Comparison of ENCODE assay signal across 1 cellular context in the genomic region with DNA sequence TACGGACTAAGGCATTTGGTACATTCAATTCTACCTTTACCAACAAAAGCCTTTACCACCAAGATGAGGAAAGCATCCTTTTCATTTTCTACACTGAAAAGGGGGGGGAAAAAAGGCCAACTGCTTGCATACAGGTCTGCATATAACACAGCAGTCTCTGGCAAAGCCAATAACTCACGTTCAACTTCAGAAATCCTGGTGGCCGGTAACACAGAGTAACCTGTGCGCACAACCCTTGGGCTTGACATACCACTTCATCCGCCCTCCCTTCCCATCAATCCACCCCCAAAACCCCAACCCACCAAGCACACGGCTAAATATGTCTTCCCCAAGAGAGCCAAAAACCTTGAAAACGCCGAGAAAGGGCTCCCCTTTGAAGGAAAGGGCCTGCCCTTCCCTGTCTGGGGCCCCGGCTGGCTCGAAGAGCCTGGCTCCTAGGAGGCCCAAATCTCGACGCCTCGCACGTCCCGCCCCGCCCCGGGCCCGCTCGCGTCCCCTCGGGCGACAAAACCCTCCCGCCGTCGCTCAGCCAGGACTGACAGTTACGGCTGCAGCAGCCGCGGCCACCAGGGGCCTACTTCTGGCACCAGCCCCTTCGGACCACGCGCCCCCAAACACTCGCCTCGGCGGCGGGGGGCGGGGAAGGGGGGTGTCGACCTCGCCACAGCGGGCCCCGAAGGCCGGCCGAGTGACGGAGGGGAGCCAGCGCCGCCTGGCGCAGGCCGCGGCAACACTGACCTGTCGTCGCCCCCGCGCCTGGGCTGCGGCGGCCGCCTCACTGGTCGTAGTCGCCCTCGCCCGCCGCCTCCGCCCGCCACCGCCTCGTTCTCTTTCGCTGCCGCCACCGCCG.
TF ChIP-seq lines count a peak whose summit lies in the region.

No MANE protein-coding gene starts in this region.

TF ChIP-seq in K562, 482 proteins besides CTCF, POLR2A, EP300 and RAD21 (continued from another document and continues in another):
- TF ChIP-seq, protein P1, sequence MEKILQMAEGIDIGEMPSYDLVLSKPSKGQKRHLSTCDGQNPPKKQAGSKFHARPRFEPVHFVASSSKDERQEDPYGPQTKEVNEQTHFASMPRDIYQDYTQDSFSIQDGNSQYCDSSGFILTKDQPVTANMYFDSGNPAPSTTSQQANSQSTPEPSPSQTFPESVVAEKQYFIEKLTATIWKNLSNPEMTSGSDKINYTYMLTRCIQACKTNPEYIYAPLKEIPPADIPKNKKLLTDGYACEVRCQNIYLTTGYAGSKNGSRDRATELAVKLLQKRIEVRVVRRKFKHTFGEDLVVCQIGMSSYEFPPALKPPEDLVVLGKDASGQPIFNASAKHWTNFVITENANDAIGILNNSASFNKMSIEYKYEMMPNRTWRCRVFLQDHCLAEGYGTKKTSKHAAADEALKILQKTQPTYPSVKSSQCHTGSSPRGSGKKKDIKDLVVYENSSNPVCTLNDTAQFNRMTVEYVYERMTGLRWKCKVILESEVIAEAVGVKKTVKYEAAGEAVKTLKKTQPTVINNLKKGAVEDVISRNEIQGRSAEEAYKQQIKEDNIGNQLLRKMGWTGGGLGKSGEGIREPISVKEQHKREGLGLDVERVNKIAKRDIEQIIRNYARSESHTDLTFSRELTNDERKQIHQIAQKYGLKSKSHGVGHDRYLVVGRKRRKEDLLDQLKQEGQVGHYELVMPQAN (IDR thresholded peaks at IDR 0.05; ENCODE audit: borderline replicate concordance), result no peak
- TF ChIP-seq, protein P2, sequence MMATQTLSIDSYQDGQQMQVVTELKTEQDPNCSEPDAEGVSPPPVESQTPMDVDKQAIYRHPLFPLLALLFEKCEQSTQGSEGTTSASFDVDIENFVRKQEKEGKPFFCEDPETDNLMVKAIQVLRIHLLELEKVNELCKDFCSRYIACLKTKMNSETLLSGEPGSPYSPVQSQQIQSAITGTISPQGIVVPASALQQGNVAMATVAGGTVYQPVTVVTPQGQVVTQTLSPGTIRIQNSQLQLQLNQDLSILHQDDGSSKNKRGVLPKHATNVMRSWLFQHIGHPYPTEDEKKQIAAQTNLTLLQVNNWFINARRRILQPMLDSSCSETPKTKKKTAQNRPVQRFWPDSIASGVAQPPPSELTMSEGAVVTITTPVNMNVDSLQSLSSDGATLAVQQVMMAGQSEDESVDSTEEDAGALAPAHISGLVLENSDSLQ (IDR thresholded peaks at IDR 0.05), result peak; percentile 71; the same call in 1 of the 2 replicates
- TF ChIP-seq EGR1 (conservative IDR thresholded peaks at IDR 0.05) (peak; percentile 83), ZNF121 (CRISPR knock-in tag; conservative IDR thresholded peaks at IDR 0.05) (no peak), ILF3 (IDR thresholded peaks at IDR 0.05; ENCODE audit: borderline replicate concordance) (no peak), KLF13 (tag; IDR thresholded peaks at IDR 0.05; ENCODE audit: borderline replicate concordance, low read depth) (0 out of 2 replicates have a peak, but pooled peaks have one; percentile 58), CREB1 (IDR thresholded peaks at IDR 0.05) (peak; percentile 44), CREB1 (CRISPR knock-in tag; IDR thresholded peaks at IDR 0.05) (peak; percentile 48; the same call in 1 of the 2 replicates), ZNF24 (IDR thresholded peaks at IDR 0.05) (0 out of 2 replicates have a peak, but pooled peaks have one; percentile 10), MNT (conservative IDR thresholded peaks at IDR 0.05) (peak in 1 of 2 experiments; percentile 60; a peak in 2 of 4 replicates), XRCC5 (IDR thresholded peaks at IDR 0.05; ENCODE audit: low read depth, low read length) (peak; percentile 32; the same call in 1 of the 2 replicates), GMEB1 (CRISPR knock-in tag; IDR thresholded peaks at IDR 0.05) (no peak)
- TF ChIP-seq, protein P3, sequence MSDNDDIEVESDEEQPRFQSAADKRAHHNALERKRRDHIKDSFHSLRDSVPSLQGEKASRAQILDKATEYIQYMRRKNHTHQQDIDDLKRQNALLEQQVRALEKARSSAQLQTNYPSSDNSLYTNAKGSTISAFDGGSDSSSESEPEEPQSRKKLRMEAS (CRISPR knock-in tag; IDR thresholded peaks at IDR 0.05), result peak; percentile 61
- TF ChIP-seq, protein P4, sequence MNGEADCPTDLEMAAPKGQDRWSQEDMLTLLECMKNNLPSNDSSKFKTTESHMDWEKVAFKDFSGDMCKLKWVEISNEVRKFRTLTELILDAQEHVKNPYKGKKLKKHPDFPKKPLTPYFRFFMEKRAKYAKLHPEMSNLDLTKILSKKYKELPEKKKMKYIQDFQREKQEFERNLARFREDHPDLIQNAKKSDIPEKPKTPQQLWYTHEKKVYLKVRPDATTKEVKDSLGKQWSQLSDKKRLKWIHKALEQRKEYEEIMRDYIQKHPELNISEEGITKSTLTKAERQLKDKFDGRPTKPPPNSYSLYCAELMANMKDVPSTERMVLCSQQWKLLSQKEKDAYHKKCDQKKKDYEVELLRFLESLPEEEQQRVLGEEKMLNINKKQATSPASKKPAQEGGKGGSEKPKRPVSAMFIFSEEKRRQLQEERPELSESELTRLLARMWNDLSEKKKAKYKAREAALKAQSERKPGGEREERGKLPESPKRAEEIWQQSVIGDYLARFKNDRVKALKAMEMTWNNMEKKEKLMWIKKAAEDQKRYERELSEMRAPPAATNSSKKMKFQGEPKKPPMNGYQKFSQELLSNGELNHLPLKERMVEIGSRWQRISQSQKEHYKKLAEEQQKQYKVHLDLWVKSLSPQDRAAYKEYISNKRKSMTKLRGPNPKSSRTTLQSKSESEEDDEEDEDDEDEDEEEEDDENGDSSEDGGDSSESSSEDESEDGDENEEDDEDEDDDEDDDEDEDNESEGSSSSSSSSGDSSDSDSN (IDR thresholded peaks at IDR 0.05; ENCODE audit: borderline replicate concordance in 1 of 2, low read depth in 2 of 2, low read length in 2 of 2), result 0 out of 4 replicates have a peak, but pooled peaks of 1 of the 2 experiments have one; percentile 49
- TF ChIP-seq, protein P5, sequence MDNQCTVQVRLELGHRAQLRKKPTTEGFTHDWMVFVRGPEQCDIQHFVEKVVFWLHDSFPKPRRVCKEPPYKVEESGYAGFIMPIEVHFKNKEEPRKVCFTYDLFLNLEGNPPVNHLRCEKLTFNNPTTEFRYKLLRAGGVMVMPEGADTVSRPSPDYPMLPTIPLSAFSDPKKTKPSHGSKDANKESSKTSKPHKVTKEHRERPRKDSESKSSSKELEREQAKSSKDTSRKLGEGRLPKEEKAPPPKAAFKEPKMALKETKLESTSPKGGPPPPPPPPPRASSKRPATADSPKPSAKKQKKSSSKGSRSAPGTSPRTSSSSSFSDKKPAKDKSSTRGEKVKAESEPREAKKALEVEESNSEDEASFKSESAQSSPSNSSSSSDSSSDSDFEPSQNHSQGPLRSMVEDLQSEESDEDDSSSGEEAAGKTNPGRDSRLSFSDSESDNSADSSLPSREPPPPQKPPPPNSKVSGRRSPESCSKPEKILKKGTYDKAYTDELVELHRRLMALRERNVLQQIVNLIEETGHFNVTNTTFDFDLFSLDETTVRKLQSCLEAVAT (IDR thresholded peaks at IDR 0.05), result 0 out of 4 replicates have a peak, but pooled peaks of 1 of the 2 experiments have one; percentile 32
- TF ChIP-seq, protein P6, sequence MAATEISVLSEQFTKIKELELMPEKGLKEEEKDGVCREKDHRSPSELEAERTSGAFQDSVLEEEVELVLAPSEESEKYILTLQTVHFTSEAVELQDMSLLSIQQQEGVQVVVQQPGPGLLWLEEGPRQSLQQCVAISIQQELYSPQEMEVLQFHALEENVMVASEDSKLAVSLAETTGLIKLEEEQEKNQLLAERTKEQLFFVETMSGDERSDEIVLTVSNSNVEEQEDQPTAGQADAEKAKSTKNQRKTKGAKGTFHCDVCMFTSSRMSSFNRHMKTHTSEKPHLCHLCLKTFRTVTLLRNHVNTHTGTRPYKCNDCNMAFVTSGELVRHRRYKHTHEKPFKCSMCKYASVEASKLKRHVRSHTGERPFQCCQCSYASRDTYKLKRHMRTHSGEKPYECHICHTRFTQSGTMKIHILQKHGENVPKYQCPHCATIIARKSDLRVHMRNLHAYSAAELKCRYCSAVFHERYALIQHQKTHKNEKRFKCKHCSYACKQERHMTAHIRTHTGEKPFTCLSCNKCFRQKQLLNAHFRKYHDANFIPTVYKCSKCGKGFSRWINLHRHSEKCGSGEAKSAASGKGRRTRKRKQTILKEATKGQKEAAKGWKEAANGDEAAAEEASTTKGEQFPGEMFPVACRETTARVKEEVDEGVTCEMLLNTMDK (IDR thresholded peaks at IDR 0.05; ENCODE audit: borderline replicate concordance, insufficient read depth, low read depth, low read length, poor library complexity, severe bottlenecking), result peak; percentile 55
- TF ChIP-seq, protein P7, sequence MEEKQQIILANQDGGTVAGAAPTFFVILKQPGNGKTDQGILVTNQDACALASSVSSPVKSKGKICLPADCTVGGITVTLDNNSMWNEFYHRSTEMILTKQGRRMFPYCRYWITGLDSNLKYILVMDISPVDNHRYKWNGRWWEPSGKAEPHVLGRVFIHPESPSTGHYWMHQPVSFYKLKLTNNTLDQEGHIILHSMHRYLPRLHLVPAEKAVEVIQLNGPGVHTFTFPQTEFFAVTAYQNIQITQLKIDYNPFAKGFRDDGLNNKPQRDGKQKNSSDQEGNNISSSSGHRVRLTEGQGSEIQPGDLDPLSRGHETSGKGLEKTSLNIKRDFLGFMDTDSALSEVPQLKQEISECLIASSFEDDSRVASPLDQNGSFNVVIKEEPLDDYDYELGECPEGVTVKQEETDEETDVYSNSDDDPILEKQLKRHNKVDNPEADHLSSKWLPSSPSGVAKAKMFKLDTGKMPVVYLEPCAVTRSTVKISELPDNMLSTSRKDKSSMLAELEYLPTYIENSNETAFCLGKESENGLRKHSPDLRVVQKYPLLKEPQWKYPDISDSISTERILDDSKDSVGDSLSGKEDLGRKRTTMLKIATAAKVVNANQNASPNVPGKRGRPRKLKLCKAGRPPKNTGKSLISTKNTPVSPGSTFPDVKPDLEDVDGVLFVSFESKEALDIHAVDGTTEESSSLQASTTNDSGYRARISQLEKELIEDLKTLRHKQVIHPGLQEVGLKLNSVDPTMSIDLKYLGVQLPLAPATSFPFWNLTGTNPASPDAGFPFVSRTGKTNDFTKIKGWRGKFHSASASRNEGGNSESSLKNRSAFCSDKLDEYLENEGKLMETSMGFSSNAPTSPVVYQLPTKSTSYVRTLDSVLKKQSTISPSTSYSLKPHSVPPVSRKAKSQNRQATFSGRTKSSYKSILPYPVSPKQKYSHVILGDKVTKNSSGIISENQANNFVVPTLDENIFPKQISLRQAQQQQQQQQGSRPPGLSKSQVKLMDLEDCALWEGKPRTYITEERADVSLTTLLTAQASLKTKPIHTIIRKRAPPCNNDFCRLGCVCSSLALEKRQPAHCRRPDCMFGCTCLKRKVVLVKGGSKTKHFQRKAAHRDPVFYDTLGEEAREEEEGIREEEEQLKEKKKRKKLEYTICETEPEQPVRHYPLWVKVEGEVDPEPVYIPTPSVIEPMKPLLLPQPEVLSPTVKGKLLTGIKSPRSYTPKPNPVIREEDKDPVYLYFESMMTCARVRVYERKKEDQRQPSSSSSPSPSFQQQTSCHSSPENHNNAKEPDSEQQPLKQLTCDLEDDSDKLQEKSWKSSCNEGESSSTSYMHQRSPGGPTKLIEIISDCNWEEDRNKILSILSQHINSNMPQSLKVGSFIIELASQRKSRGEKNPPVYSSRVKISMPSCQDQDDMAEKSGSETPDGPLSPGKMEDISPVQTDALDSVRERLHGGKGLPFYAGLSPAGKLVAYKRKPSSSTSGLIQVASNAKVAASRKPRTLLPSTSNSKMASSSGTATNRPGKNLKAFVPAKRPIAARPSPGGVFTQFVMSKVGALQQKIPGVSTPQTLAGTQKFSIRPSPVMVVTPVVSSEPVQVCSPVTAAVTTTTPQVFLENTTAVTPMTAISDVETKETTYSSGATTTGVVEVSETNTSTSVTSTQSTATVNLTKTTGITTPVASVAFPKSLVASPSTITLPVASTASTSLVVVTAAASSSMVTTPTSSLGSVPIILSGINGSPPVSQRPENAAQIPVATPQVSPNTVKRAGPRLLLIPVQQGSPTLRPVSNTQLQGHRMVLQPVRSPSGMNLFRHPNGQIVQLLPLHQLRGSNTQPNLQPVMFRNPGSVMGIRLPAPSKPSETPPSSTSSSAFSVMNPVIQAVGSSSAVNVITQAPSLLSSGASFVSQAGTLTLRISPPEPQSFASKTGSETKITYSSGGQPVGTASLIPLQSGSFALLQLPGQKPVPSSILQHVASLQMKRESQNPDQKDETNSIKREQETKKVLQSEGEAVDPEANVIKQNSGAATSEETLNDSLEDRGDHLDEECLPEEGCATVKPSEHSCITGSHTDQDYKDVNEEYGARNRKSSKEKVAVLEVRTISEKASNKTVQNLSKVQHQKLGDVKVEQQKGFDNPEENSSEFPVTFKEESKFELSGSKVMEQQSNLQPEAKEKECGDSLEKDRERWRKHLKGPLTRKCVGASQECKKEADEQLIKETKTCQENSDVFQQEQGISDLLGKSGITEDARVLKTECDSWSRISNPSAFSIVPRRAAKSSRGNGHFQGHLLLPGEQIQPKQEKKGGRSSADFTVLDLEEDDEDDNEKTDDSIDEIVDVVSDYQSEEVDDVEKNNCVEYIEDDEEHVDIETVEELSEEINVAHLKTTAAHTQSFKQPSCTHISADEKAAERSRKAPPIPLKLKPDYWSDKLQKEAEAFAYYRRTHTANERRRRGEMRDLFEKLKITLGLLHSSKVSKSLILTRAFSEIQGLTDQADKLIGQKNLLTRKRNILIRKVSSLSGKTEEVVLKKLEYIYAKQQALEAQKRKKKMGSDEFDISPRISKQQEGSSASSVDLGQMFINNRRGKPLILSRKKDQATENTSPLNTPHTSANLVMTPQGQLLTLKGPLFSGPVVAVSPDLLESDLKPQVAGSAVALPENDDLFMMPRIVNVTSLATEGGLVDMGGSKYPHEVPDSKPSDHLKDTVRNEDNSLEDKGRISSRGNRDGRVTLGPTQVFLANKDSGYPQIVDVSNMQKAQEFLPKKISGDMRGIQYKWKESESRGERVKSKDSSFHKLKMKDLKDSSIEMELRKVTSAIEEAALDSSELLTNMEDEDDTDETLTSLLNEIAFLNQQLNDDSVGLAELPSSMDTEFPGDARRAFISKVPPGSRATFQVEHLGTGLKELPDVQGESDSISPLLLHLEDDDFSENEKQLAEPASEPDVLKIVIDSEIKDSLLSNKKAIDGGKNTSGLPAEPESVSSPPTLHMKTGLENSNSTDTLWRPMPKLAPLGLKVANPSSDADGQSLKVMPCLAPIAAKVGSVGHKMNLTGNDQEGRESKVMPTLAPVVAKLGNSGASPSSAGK (IDR thresholded peaks at IDR 0.05), result peak; percentile 54
